1 cellular context compared by ENCODE assay signal in the genomic region with DNA sequence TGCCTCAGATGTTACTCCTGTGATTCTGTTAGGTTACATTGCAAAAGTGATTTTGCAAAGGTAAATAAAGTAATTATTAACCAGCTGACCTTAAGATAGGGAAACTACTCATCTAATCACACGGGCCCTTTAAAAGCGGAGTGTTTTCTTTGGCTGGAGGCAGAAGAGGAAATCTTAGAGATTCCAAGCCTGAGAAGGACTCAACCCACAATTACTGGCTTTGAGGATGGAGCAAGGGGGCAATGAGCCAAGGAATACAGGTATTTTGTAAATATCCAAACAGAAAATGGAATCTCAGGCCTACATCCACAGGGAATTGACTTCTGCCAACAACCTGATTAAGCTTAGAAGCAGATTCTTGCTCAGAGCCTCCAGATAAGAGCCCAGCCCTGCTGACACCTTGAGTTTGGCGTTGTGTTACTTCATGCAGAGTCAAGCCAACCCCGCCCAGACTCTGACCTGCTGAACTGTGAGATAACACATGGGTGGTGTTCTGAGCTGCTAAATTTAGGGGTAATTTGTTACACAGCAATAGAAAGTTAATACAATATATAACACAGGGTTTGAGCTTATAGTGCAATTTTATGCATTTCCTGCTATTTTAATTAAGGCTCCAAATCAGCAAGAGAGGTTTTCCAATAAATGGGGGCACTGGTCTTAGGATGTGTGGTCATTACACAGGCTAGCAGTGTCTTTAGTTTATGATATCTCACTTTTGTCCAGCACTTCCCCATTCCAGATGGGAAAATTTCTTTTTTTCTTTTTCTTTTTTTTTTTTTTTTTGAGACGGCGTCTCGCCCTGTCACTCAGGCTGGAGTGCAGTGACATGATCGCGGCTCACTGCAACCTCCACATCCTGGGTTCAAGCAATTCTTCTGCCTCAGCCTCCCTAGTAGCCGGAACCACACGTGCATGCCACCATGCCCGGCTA.
TF ChIP-seq lines count a peak whose summit lies in the region.

No MANE protein-coding gene starts in this region.

TF ChIP-seq in GM12878, 131 proteins besides CTCF, POLR2A, EP300 and RAD21 (continued from another document):
- TF ChIP-seq FOXM1 (IDR thresholded peaks at IDR 0.05; ENCODE audit: low read depth, low read length) (no peak), HDGF (IDR thresholded peaks at IDR 0.05) (no peak), PAX8 (IDR thresholded peaks at IDR 0.05) (no peak), SUPT20H (IDR thresholded peaks at IDR 0.05; ENCODE audit: borderline replicate concordance, control insufficient read depth, low read depth, low read length) (no peak), PAX5 (IDR thresholded peaks at IDR 0.05; ENCODE audit: borderline replicate concordance, low read depth, low read length) (no peak), NRF1 (conservative IDR thresholded peaks at IDR 0.05; ENCODE audit: low read depth, low read length) (no peak), HCFC1 (IDR thresholded peaks at IDR 0.05; ENCODE audit: low read length) (no peak), SMC3 (IDR thresholded peaks at IDR 0.05; ENCODE audit: borderline replicate concordance, low read length) (no peak), KAT2A (conservative IDR thresholded peaks at IDR 0.05; ENCODE audit: control insufficient read depth, low read depth, low read length) (no peak), ATF3 (IDR thresholded peaks at IDR 0.05; ENCODE audit: borderline replicate concordance, extremely low read depth, low read depth, low read length) (no peak), SREBF1 (IDR thresholded peaks at IDR 0.05; ENCODE audit: low read length) (no peak), CHD2 (IDR thresholded peaks at IDR 0.05; ENCODE audit: borderline replicate concordance, low read depth, low read length) (no peak), IRF5 (IDR thresholded peaks at IDR 0.05; ENCODE audit: borderline replicate concordance) (no peak), TCF3 (IDR thresholded peaks at IDR 0.05; ENCODE audit: borderline replicate concordance, insufficient read depth, low read depth, low read length) (no peak)
- TF ChIP-seq, protein P1, sequence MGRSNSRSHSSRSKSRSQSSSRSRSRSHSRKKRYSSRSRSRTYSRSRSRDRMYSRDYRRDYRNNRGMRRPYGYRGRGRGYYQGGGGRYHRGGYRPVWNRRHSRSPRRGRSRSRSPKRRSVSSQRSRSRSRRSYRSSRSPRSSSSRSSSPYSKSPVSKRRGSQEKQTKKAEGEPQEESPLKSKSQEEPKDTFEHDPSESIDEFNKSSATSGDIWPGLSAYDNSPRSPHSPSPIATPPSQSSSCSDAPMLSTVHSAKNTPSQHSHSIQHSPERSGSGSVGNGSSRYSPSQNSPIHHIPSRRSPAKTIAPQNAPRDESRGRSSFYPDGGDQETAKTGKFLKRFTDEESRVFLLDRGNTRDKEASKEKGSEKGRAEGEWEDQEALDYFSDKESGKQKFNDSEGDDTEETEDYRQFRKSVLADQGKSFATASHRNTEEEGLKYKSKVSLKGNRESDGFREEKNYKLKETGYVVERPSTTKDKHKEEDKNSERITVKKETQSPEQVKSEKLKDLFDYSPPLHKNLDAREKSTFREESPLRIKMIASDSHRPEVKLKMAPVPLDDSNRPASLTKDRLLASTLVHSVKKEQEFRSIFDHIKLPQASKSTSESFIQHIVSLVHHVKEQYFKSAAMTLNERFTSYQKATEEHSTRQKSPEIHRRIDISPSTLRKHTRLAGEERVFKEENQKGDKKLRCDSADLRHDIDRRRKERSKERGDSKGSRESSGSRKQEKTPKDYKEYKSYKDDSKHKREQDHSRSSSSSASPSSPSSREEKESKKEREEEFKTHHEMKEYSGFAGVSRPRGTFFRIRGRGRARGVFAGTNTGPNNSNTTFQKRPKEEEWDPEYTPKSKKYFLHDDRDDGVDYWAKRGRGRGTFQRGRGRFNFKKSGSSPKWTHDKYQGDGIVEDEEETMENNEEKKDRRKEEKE (IDR thresholded peaks at IDR 0.05) = no peak
- TF ChIP-seq, protein P2, sequence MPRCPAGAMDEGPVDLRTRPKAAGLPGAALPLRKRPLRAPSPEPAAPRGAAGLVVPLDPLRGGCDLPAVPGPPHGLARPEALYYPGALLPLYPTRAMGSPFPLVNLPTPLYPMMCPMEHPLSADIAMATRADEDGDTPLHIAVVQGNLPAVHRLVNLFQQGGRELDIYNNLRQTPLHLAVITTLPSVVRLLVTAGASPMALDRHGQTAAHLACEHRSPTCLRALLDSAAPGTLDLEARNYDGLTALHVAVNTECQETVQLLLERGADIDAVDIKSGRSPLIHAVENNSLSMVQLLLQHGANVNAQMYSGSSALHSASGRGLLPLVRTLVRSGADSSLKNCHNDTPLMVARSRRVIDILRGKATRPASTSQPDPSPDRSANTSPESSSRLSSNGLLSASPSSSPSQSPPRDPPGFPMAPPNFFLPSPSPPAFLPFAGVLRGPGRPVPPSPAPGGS (IDR thresholded peaks at IDR 0.05; ENCODE audit: borderline replicate concordance, insufficient read depth, low read depth, low read length, poor library complexity, severe bottlenecking) = no peak
- TF ChIP-seq, protein P3, sequence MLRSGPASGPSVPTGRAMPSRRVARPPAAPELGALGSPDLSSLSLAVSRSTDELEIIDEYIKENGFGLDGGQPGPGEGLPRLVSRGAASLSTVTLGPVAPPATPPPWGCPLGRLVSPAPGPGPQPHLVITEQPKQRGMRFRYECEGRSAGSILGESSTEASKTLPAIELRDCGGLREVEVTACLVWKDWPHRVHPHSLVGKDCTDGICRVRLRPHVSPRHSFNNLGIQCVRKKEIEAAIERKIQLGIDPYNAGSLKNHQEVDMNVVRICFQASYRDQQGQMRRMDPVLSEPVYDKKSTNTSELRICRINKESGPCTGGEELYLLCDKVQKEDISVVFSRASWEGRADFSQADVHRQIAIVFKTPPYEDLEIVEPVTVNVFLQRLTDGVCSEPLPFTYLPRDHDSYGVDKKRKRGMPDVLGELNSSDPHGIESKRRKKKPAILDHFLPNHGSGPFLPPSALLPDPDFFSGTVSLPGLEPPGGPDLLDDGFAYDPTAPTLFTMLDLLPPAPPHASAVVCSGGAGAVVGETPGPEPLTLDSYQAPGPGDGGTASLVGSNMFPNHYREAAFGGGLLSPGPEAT (IDR thresholded peaks at IDR 0.05; ENCODE audit: low read depth) = no peak
